3 cellular contexts compared by ENCODE assay signal in the genomic region with DNA sequence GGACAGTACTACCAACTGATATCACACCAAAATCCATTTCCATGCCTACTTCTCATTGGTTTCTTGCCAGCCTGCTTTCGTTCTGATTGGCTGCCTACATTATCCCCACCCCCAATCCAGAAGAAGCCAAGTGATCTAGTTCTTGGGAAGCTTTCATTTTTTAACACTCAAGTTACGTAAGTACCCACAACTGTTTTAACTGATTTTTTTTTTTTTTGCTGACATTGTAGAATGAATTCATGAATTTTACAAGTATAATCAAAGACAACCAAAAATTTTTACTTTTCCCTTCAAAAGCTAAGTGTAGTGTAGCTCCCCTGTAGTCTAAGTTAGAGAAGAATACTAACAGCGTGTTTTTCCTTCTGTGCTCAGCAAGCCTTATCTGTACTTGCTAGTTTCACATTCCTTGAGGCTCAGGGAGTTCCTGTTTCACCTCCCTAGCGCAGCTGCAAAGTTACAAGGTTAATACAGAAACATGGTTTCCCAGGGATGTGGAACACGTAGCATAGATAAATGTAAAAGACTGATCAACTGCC.
TF ChIP-seq lines count a peak whose summit lies in the region.

A gene with protein sequence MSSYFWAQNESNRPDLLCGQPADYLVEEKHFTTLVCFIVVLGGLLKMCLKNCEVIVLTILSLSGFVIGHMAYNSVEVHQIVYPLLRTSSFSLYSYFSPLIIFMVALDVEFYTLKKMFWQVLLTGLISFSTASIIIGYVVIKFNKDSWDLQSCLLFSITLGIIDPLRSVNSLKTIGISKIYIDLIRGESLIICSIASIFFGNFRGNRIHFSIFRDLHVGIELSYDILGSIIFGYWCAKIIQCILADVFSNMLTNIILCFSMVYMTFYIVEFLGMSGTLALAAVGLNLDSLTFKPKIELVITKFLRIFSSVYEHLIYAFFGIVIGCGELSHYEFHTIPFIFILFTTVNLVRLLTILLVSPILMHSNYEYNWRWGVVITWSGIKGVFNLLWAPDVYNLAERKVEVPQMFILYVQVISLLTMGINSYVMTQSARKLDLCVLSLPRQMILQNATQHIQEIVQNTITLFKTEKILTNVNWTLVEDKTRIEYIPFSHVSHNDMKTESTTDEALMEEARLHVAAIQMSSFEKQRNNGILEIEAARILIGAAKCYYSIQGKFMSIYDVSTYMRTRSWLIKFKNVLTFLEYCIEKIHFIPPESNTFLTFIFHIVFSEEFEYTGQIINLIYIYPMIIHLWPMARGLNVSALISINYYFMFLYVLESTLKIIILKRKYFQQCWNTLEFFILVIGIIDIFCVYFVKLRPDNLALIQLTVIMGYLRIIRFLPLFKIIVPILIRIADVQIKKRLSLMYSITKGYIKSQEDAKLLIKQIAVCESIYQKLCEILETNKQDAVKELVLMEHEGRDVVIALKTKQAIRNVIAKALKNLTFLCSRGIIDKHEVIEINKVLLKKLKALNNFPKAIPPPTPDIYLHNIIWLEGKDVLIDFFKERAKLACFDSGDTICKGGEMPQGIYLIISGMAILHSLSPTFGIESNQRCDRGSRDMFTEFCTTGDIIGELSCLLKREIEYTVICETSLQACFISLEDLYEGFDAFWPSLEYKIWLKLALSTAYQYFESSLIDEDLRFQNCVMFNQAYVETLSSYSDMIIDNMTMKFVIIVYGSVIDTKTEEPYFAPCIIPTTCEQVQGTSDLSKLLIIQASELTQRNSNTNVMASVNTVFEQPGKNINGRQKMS (minus strand): TSS at position 17 of the 536 bp plus-strand sequence. CDS start 1,296 bp downstream, outside the sequence.

TF ChIP-seq in IMR-90, 13 proteins besides CTCF, POLR2A, EP300 and RAD21:
- TF ChIP-seq MAFK (IDR thresholded peaks at IDR 0.05; ENCODE audit: low read depth, low read length) = peak; percentile 80
- TF ChIP-seq NFE2L2 (IDR thresholded peaks at IDR 0.05; ENCODE audit: low read depth, low read length) = no peak
- TF ChIP-seq BHLHE40 (IDR thresholded peaks at IDR 0.05; ENCODE audit: low read depth, low read length) = no peak
- TF ChIP-seq, protein P1, sequence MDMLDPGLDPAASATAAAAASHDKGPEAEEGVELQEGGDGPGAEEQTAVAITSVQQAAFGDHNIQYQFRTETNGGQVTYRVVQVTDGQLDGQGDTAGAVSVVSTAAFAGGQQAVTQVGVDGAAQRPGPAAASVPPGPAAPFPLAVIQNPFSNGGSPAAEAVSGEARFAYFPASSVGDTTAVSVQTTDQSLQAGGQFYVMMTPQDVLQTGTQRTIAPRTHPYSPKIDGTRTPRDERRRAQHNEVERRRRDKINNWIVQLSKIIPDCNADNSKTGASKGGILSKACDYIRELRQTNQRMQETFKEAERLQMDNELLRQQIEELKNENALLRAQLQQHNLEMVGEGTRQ (IDR thresholded peaks at IDR 0.05; ENCODE audit: low read depth, low read length) = no peak
- TF ChIP-seq MAZ (IDR thresholded peaks at IDR 0.05; ENCODE audit: borderline replicate concordance, low read depth, low read length) = no peak
- no peak for TF ChIP-seq MXI1 (IDR thresholded peaks at IDR 0.05; ENCODE audit: borderline replicate concordance, low read depth, low read length)
- no peak for TF ChIP-seq RFX5 (IDR thresholded peaks at IDR 0.05; ENCODE audit: low read depth, low read length)
- TF ChIP-seq RCOR1 (IDR thresholded peaks at IDR 0.05; ENCODE audit: insufficient replicate concordance, low read length) = no peak
TF ChIP-seq in IMR-90: peak in this region for 1.

TF ChIP-seq in K562, 482 proteins besides CTCF, POLR2A, EP300 and RAD21 (continues in another document):
- TF ChIP-seq ASH1L (IDR thresholded peaks at IDR 0.05; ENCODE audit: borderline replicate concordance, low read depth, partially characterized antibody) (peak; percentile 30), ZNF584 (CRISPR knock-in tag; IDR thresholded peaks at IDR 0.05; ENCODE audit: low read depth) (0 out of 2 replicates have a peak, but pooled peaks have one; percentile 29), TCF7L2 (IDR thresholded peaks at IDR 0.05; ENCODE audit: low read depth, low read length) (0 out of 2 replicates have a peak, but pooled peaks have one; percentile 37), CEBPG (CRISPR knock-in tag; IDR thresholded peaks at IDR 0.05) (no peak), CEBPG (tag; conservative IDR thresholded peaks at IDR 0.05 in 1 of 2, IDR thresholded peaks at IDR 0.05 in 1 of 2) (peak in 1 of 2 experiments; percentile 51; a peak in 2 of 4 replicates), MXI1 (IDR thresholded peaks at IDR 0.05; ENCODE audit: low read depth, low read length) (no peak), CREM (IDR thresholded peaks at IDR 0.05; ENCODE audit: low read depth) (no peak), SMAD4 (CRISPR knock-in tag; conservative IDR thresholded peaks at IDR 0.05) (0 out of 2 replicates have a peak, but pooled peaks have one; percentile 25), CC2D1A (IDR thresholded peaks at IDR 0.05) (peak; percentile 54; the same call in 1 of the 2 replicates), ARNT (IDR thresholded peaks at IDR 0.05) (peak in 1 of 2 experiments; percentile 65; a peak in 1 of 4 replicates), ZNF668 (CRISPR knock-in tag; IDR thresholded peaks at IDR 0.05) (0 out of 2 replicates have a peak, but pooled peaks have one; percentile 23), SPI1 (IDR thresholded peaks at IDR 0.05; ENCODE audit: borderline replicate concordance, low read depth, low read length) (peak; percentile 83; the same call in 1 of the 2 replicates), ARID2 (IDR thresholded peaks at IDR 0.05) (no peak), TRIM28 (IDR thresholded peaks at IDR 0.05) (no peak), ATF4 (CRISPR knock-in tag; IDR thresholded peaks at IDR 0.05) (no peak), ZBTB2 (IDR thresholded peaks at IDR 0.05) (no peak), NFYB (IDR thresholded peaks at IDR 0.05; ENCODE audit: extremely low read depth, insufficient read length) (peak; percentile 71), ZNF316 (IDR thresholded peaks at IDR 0.05) (peak; percentile 99), ZNF766 (CRISPR knock-in tag; conservative IDR thresholded peaks at IDR 0.05) (0 out of 2 replicates have a peak, but pooled peaks have one; percentile 49)
- TF ChIP-seq, protein P2, sequence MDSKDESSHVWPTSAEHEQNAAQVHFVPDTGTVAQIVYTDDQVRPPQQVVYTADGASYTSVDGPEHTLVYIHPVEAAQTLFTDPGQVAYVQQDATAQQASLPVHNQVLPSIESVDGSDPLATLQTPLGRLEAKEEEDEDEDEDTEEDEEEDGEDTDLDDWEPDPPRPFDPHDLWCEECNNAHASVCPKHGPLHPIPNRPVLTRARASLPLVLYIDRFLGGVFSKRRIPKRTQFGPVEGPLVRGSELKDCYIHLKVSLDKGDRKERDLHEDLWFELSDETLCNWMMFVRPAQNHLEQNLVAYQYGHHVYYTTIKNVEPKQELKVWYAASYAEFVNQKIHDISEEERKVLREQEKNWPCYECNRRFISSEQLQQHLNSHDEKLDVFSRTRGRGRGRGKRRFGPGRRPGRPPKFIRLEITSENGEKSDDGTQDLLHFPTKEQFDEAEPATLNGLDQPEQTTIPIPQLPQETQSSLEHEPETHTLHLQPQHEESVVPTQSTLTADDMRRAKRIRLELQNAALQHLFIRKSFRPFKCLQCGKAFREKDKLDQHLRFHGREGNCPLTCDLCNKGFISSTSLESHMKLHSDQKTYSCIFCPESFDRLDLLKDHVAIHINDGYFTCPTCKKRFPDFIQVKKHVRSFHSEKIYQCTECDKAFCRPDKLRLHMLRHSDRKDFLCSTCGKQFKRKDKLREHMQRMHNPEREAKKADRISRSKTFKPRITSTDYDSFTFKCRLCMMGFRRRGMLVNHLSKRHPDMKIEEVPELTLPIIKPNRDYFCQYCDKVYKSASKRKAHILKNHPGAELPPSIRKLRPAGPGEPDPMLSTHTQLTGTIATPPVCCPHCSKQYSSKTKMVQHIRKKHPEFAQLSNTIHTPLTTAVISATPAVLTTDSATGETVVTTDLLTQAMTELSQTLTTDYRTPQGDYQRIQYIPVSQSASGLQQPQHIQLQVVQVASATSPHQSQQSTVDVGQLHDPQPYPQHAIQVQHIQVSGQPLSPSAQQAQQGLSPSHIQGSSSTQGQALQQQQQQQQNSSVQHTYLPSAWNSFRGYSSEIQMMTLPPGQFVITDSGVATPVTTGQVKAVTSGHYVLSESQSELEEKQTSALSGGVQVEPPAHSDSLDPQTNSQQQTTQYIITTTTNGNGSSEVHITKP (IDR thresholded peaks at IDR 0.05; ENCODE audit: partially characterized antibody) = peak; percentile 98

TF ChIP-seq in SK-N-SH, 30 proteins besides CTCF, POLR2A, EP300 and RAD21:
- TF ChIP-seq TCF12 (IDR thresholded peaks at IDR 0.05) (no peak), NFIC (IDR thresholded peaks at IDR 0.05; ENCODE audit: borderline replicate concordance) (no peak), POLR2AphosphoS5 (IDR thresholded peaks at IDR 0.05; ENCODE audit: low read depth, low read length) (no peak), MXI1 (IDR thresholded peaks at IDR 0.05; ENCODE audit: low read depth, low read length) (no peak), RCOR1 (IDR thresholded peaks at IDR 0.05; ENCODE audit: low read length) (no peak), TEAD4 (IDR thresholded peaks at IDR 0.05; ENCODE audit: borderline replicate concordance, insufficient read depth) (no peak), NRF1 (IDR thresholded peaks at IDR 0.05; ENCODE audit: low read depth, low read length) (no peak), MEF2A (IDR thresholded peaks at IDR 0.05; ENCODE audit: borderline replicate concordance, low read depth) (no peak), SIN3A (IDR thresholded peaks at IDR 0.05; ENCODE audit: borderline replicate concordance, low read depth, low read length) (no peak)
- TF ChIP-seq, protein P3, sequence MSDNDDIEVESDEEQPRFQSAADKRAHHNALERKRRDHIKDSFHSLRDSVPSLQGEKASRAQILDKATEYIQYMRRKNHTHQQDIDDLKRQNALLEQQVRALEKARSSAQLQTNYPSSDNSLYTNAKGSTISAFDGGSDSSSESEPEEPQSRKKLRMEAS (IDR thresholded peaks at IDR 0.05; ENCODE audit: low read depth) = no peak
